In genomic region chr11:76207642-76208378, GRCh38 we compare ENCODE assay signal across 8 cellular contexts. TPM values are rescaled to one million over a fixed set of nuclear protein-coding genes. Genes with fewer than 3 reads are reported as not detected.
DNase-seq lines count a peak whose midpoint lies in the region; ATAC-seq and TF ChIP-seq lines count a peak whose summit lies in the region.

No MANE protein-coding gene starts in this region.

- no peak overlapping the region for H3K27ac Mint-ChIP-seq in endothelial cell (ENCODE audit: unreplicated experiment)

- peak overlapping the region; percentile 81 for H3K4me3 Mint-ChIP-seq in endothelial cell (ENCODE audit: unreplicated experiment)

- no peaks in the 10 kb centered on the region for H3K36me3 Mint-ChIP-seq in endothelial cell (ENCODE audit: low read depth, unreplicated experiment)

- TF ChIP-seq CTCF in GM12873 (IDR thresholded peaks at IDR 0.05; ENCODE audit: insufficient read depth, low read depth, low read length, missing control alignments) (peak; percentile 97), endothelial cell (IDR thresholded peaks at IDR 0.05; ENCODE audit: unreplicated experiment) (peak; percentile 77)

- peak; percentile 91 for DNase-seq in HT-29 (ENCODE audit: low spot score)
- DNase-seq in NOMO-1 treated with DMSO at 0.1 percent for 48 hours (lab: John Stamatoyannopoulos, UW; ENCODE audit: unreplicated experiment): peak; percentile 71
- peak; percentile 48 to 56 (median 55) for DNase-seq in activated CD8-positive, alpha-beta memory T cell treated with anti-CD3 and anti-CD28 coated beads for 48 hours (ENCODE audit: low read depth in 2 of 3, low spot score in 2 of 3)
- DNase-seq in endothelial cell (ENCODE audit: low spot score): peak; percentile 86
- peak; percentile 62 for DNase-seq in middle frontal gyrus (ENCODE audit: extremely low spot score, low spot score)
- peak; percentile 64 for DNase-seq in stimulated activated CD8-positive, alpha-beta memory T cell treated with anti-CD3 and anti-CD28 coated beads, Interleukin-15, amount 100 ng/mL, for 24 hours (ENCODE audit: low read depth)

- H3K4me1 Mint-ChIP-seq in endothelial cell (ENCODE audit: unreplicated experiment): peaks cover 12% of the 10 kb centered on the region

- H3K9me3 Mint-ChIP-seq in endothelial cell (ENCODE audit: unreplicated experiment): no peaks in the 10 kb centered on the region

- H3K27me3 Mint-ChIP-seq in endothelial cell (ENCODE audit: unreplicated experiment): peaks cover 23% of the 10 kb centered on the region

- no peak for ATAC-seq in GM21825 (IDR thresholded peaks at IDR 0.05; ENCODE audit: unreplicated experiment)

RNA-seq across cellular contexts. Expression of gene WNT11, which starts 1.5 kb away (rescaled TPM):
- 67.7 and 78.8 TPM in 2 replicates for total RNA-seq in HT-29 (2014; rRNA removed; shearing (Covaris generic))
- total RNA-seq in endothelial cell (ENCODE audit: unreplicated experiment): 3.6 TPM

Comparison
In these comparisons a context has a peak if more than half of its experiments do, and no peak if none do; other contexts are left out.
1. RNA of gene WNT11, which starts 1.5 kb away (total RNA-seq): 67.7 to 78.8 TPM in HT-29; 3.6 TPM in endothelial cell (single experiment); every median in the first group is over 10 times any median in the second.
2. Peak in every context shown above with its lines, with median percentiles within 50 percentile points of each other: DNase-seq.